8 cellular contexts compared by ENCODE assay signal in the genomic region with DNA sequence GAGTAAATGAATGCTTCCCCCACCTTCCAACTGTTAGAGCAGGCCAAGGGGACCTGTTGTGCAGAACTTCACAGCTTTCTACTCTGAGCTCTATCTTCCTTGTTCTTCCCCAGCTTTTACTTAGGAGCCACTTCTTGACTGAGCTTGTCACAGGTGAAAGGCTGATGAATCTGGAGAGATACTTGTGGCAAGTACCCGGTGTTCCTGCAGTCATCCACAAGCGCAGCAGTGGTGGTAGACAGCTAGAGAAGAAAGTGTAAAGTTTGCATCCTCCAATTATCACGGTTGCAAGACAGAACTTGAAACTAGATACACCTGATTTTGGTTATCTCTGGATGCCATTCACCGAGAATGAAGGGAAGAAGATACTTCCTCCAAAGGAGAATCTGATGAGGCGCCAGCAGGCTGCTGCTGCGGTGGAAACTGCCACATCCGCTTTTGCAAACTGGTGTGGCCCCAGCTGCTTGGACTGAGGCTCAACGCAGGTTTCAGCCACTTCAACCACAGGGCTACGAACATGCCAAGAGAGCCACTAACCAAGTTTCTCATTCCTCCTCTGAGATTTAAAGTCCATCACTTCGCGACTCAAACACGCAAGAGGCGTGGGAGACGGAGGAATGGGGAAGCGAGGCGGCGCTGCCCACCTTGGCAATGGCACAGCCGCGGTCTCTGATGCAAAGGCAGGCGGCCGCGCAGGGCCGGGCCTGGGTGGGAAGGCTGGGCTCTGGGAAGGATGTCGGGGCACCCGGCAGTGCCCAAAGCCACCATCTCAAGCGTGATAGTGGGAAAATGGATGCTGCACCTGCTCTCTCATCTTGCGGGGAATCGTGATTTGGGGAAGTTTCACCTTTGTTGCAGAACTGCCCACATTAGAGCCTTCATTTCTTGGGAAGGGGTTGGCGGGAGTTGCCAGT. TPM values are rescaled to one million over a fixed set of nuclear protein-coding genes. Genes with fewer than 3 reads are reported as not detected.
DNase-seq lines count a peak whose midpoint lies in the region; ATAC-seq and TF ChIP-seq lines count a peak whose summit lies in the region.

No MANE protein-coding gene starts in this region.

- H3K9ac ChIP-seq in fibroblast of lung (ENCODE audit: insufficient read depth, low read length) (no peak overlapping the region), neural progenitor cell (no peak overlapping the region)

- H3K4me3 ChIP-seq in fibroblast of lung (replicated peaks in 1 of 4; ENCODE audit: control extremely low read depth in 1 of 4, insufficient read depth in 1 of 4, low read depth in 3 of 4, low read length in 4 of 4) (peak overlapping the region in 3 of 4 experiments; percentile 58 to 71 (median 59)), neural progenitor cell (peak overlapping the region; percentile 91)

- TF ChIP-seq CTCF in fibroblast of lung (conservative IDR thresholded peaks at IDR 0.05 in 1 of 2, IDR thresholded peaks at IDR 0.05 in 1 of 2; ENCODE audit: low read depth in 1 of 2, low read length in 2 of 2) (no peak), neural progenitor cell (IDR thresholded peaks at IDR 0.05) (no peak)

- H2AFZ ChIP-seq in fibroblast of lung (ENCODE audit: low read length) (peak overlapping the region; percentile 80), neural progenitor cell (replicated peaks) (peak overlapping the region; percentile 99)

- H3K4me1 ChIP-seq in fibroblast of lung (ENCODE audit: control insufficient read depth, extremely low read depth, insufficient read depth, low read length) (peaks cover 2% of the 10 kb centered on the region), neural progenitor cell (peaks cover 6% of the 10 kb centered on the region)

- CTCF ChIA-PET in activated CD4-positive, alpha-beta T cell treated with anti-CD3 and anti-CD28 coated beads, Interleukin-2, amount 10 ng/mL, durations not matched to agents 7 days and 5 days (lab: Charles Lee), result interaction anchor here (0.6 kb wide), 1 partner anchor 57 kb away, joined by 3 read pairs; no protein-coding TSS in a partner anchor

- peaks cover 20% of the 10 kb centered on the region for H3K4me1 Mint-ChIP-seq in activated CD4-positive, alpha-beta T cell treated with anti-CD3 and anti-CD28 coated beads, Interleukin-2, amount 10 ng/mL, durations not matched to agents 7 days and 5 days
- H3K4me1 Mint-ChIP-seq in neural progenitor cell, result peaks cover 14% of the 10 kb centered on the region

- ATAC-seq in GM21360 (IDR thresholded peaks at IDR 0.05; ENCODE audit: unreplicated experiment) (peak; percentile 84), HG03558 (IDR thresholded peaks at IDR 0.05; ENCODE audit: extremely low read depth, unreplicated experiment) (peak; percentile 82)

- H3K36me3 Mint-ChIP-seq in activated CD4-positive, alpha-beta T cell treated with anti-CD3 and anti-CD28 coated beads, Interleukin-2, amount 10 ng/mL, durations not matched to agents 7 days and 5 days (ENCODE audit: low read depth), result no peaks in the 10 kb centered on the region
- peaks cover under 1% of the 10 kb centered on the region for H3K36me3 Mint-ChIP-seq in neural progenitor cell

- H3K36me3 ChIP-seq in fibroblast of lung (ENCODE audit: control insufficient read depth, insufficient read depth, low read length) (no peaks in the 10 kb centered on the region), neural progenitor cell (no peaks in the 10 kb centered on the region)

- H4K20me1 ChIP-seq in fibroblast of lung (ENCODE audit: control insufficient read depth, extremely low read depth, insufficient read depth, low read length) (no peaks in the 10 kb centered on the region), neural progenitor cell (ENCODE audit: low read depth) (no peaks in the 10 kb centered on the region)

- POLR2A ChIA-PET in activated CD4-positive, alpha-beta T cell treated with anti-CD3 and anti-CD28 coated beads, Interleukin-2, amount 10 ng/mL, durations not matched to agents 7 days and 5 days (lab: Charles Lee), result no interaction called here

- H3K4me3 Mint-ChIP-seq in activated CD4-positive, alpha-beta T cell treated with anti-CD3 and anti-CD28 coated beads, Interleukin-2, amount 10 ng/mL, durations not matched to agents 7 days and 5 days, result peak overlapping the region; percentile 77
- peak overlapping the region; percentile 87 for H3K4me3 Mint-ChIP-seq in neural progenitor cell

- no peaks in the 10 kb centered on the region for H3K79me2 ChIP-seq in fibroblast of lung (ENCODE audit: control insufficient read depth, insufficient read depth, low read length)
- H3K79me2 ChIP-seq in neural progenitor cell (ENCODE audit: low read depth), result peaks cover 12% of the 10 kb centered on the region

- H3K9me3 ChIP-seq in fibroblast of lung (ENCODE audit: control insufficient read depth, insufficient read depth, low read depth, low read length) (no peaks in the 10 kb centered on the region), neural progenitor cell (ENCODE audit: low read depth) (no peaks in the 10 kb centered on the region)

- H3K27ac ChIP-seq in fibroblast of lung (ENCODE audit: insufficient read depth, low read length) (no peak overlapping the region), neural progenitor cell (no peak overlapping the region)

- H3K9me3 Mint-ChIP-seq in activated CD4-positive, alpha-beta T cell treated with anti-CD3 and anti-CD28 coated beads, Interleukin-2, amount 10 ng/mL, durations not matched to agents 7 days and 5 days, result no peaks in the 10 kb centered on the region
- H3K9me3 Mint-ChIP-seq in neural progenitor cell, result no peaks in the 10 kb centered on the region

- peak; percentile 13 for DNase-seq in DMS53 treated with DMSO at 0.1 percent for 48 hours (lab: John Stamatoyannopoulos, UW; ENCODE audit: unreplicated experiment)
- DNase-seq in activated CD4-positive, alpha-beta T cell treated with anti-CD3 and anti-CD28 coated beads, Interleukin-2, amount 10 ng/mL, durations not matched to agents 7 days and 5 days, result peak; percentile 44
- peak in 1 of 2 donors; percentile 14 for DNase-seq in fibroblast of lung (ENCODE audit: low read depth in 2 of 2)
- peak; percentile 10 for DNase-seq in neural progenitor cell (ENCODE audit: low spot score)
- DNase-seq in NCI-H1092 treated with DMSO at 0.1 percent for 48 hours (lab: John Stamatoyannopoulos, UW), result no peak
- DNase-seq in NCI-H2081 treated with DMSO at 0.1 percent for 48 hours (lab: John Stamatoyannopoulos, UW), result no peak

- H3K27ac Mint-ChIP-seq in activated CD4-positive, alpha-beta T cell treated with anti-CD3 and anti-CD28 coated beads, Interleukin-2, amount 10 ng/mL, durations not matched to agents 7 days and 5 days, result peak overlapping the region; percentile 6
- H3K27ac Mint-ChIP-seq in neural progenitor cell, result peak overlapping the region; percentile 93

- H3F3A ChIP-seq in neural progenitor cell (ENCODE audit: low read depth), result peaks cover 29% of the 10 kb centered on the region

- H3K27me3 Mint-ChIP-seq in activated CD4-positive, alpha-beta T cell treated with anti-CD3 and anti-CD28 coated beads, Interleukin-2, amount 10 ng/mL, durations not matched to agents 7 days and 5 days, result peaks cover 55% of the 10 kb centered on the region
- H3K27me3 Mint-ChIP-seq in neural progenitor cell (ENCODE audit: insufficient read depth, low read depth), result peaks cover 17% of the 10 kb centered on the region

- H3K27me3 ChIP-seq in fibroblast of lung (ENCODE audit: control insufficient read depth, insufficient read depth, low read length) (peaks cover 23% of the 10 kb centered on the region), neural progenitor cell (peaks cover 22% of the 10 kb centered on the region)

- peak overlapping the region; percentile 94 for H3K4me2 ChIP-seq in fibroblast of lung (ENCODE audit: extremely low read depth, insufficient read depth, low read length)
- H3K4me2 ChIP-seq in neural progenitor cell, result peak overlapping the region; percentile 87

RNA-seq across cellular contexts. Expression of gene FHIP1A, which starts 1.3 kb away (rescaled TPM):
- total RNA-seq in activated CD4-positive, alpha-beta T cell treated with anti-CD3 and anti-CD28 coated beads, Interleukin-2, amount 10 ng/mL, durations not matched to agents 7 days and 5 days, result not detected
- total RNA-seq in fibroblast of lung, result under 0.01 TPM in 2 replicates
- 0.07 and 0.09 TPM in 2 replicates for polyA plus RNA-seq in fibroblast of lung
- 0.03 TPM in 1 of 2 replicates, not detected in the other for polyA plus RNA-seq in fibroblast of lung (2012)
- polyA minus RNA-seq in fibroblast of lung (ENCODE audit: low replicate concordance), result 1.2 TPM in 1 of 2 replicates, not detected in the other
- total RNA-seq in neural progenitor cell (ENCODE audit: low replicate concordance), result 12.7 and 25.7 TPM in 2 replicates

Comparison
In these comparisons a context has a peak if more than half of its experiments do, and no peak if none do; other contexts are left out.
1. DNase-seq: peak in DMS53 treated with DMSO at 0.1 percent for 48 hours (single experiment), activated CD4-positive, alpha-beta T cell treated with anti-CD3 and anti-CD28 coated beads, Interleukin-2, amount 10 ng/mL, durations not matched to agents 7 days and 5 days (single experiment) and neural progenitor cell (single experiment); none in NCI-H1092 treated with DMSO at 0.1 percent for 48 hours (single experiment) and NCI-H2081 treated with DMSO at 0.1 percent for 48 hours (single experiment).
2. RNA of gene FHIP1A, which starts 1.3 kb away (total RNA-seq): 12.7 to 25.7 TPM in neural progenitor cell; not detected in activated CD4-positive, alpha-beta T cell treated with anti-CD3 and anti-CD28 coated beads, Interleukin-2, amount 10 ng/mL, durations not matched to agents 7 days and 5 days and under 0.01 TPM in fibroblast of lung; every median in the first group is over 10 times any median in the second.